19 cellular contexts compared by ENCODE assay signal in the genomic region with DNA sequence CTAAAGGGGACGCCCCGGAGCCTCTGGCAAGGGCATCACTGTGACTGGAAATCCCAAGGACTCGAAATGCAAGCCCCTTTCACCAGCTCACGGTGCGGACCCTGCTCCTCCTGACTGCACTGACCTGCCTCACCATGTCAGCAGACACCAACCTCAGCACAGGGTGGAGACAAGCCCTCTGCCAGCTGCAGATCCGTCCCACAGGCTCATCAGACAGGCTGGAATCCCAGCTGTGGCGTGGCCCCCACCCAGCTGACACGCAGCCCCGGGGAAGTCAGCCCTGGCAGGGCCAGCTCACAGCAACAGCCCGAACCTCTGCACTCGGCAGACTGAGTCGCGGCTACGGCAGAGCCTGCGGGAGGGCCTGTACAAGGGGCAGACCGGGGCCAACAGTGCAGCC. TPM values are rescaled to one million over a fixed set of nuclear protein-coding genes. Genes with fewer than 3 reads are reported as not detected.
DNase-seq lines count a peak whose midpoint lies in the region; ATAC-seq and TF ChIP-seq lines count a peak whose summit lies in the region.
"Had no signal": no experiment of that assay in that cellular context is flagged by ENCODE, and none has a peak within 500 bp of the region (broad histone marks: within the 10 kb centered on the region; RNA-seq: fewer than 3 reads in every experiment).

No MANE protein-coding gene starts in this region.

- H3K27me3 Mint-ChIP-seq in CD8-positive, alpha-beta memory T cell = no peaks in the 10 kb centered on the region
- no peaks in the 10 kb centered on the region for H3K27me3 Mint-ChIP-seq in central memory CD8-positive, alpha-beta T cell
- peaks cover 2% of the 10 kb centered on the region for H3K27me3 Mint-ChIP-seq in glutamatergic neuron (ENCODE audit: unreplicated experiment)

- no peak for DNase-seq in CD8-positive, alpha-beta memory T cell
- DNase-seq in central memory CD8-positive, alpha-beta T cell (ENCODE audit: low spot score in 2 of 2) = no peak
- no peak for DNase-seq in neuronal stem cell (ENCODE audit: low spot score)
- DNase-seq in glutamatergic neuron = no peak
- no peak for DNase-seq in H7
- DNase-seq: activated CD4-positive, alpha-beta T cell treated with anti-CD3 and anti-CD28 coated beads for 48 hours; effector CD8-positive, alpha-beta T cell; immature natural killer cell; mammary epithelial cell; NCI-H2029; NCI-H82; occipital lobe; RPMI8226; stimulated activated CD4-positive, alpha-beta T cell treated with anti-CD3 and anti-CD28 coated beads, Interleukin-15, amount 100 ng/mL, for 24 hours; thyroid gland had no signal

- H3K4me1 ChIP-seq in BLaER1 = peaks cover 37% of the 10 kb centered on the region
- H3K4me1 ChIP-seq in CD8-positive, alpha-beta memory T cell (ENCODE audit: insufficient read depth, low read length) = peaks cover 29% of the 10 kb centered on the region
- H3K4me1 ChIP-seq in neuronal stem cell (ENCODE audit: control insufficient read depth in 2 of 2, insufficient read depth in 1 of 2, low read depth in 1 of 2, low read length in 2 of 2) = no peaks in the 10 kb centered on the region

- no peak overlapping the region for H4K91ac ChIP-seq in neuronal stem cell (ENCODE audit: low read depth, low read length, poor library complexity)

- H2BK15ac ChIP-seq in neuronal stem cell (ENCODE audit: low read length) = no peak overlapping the region

- H3K18ac ChIP-seq in neuronal stem cell (ENCODE audit: low read length) = no peak overlapping the region

- ATAC-seq in central memory CD8-positive, alpha-beta T cell (replicated peaks; ENCODE audit: extremely low read depth, poor library complexity, severe bottlenecking) = no peak
- ATAC-seq in GM18517 (IDR thresholded peaks at IDR 0.05; ENCODE audit: unreplicated experiment) = no peak
- ATAC-seq: gastroesophageal sphincter had no signal

- H3K79me1 ChIP-seq in neuronal stem cell (ENCODE audit: low read depth, low read length) = peaks cover 35% of the 10 kb centered on the region

- H3K4me3 Mint-ChIP-seq in CD8-positive, alpha-beta memory T cell = peak overlapping the region in 5 of 7 donors; percentile 44 to 69 (median 52)
- H3K4me3 Mint-ChIP-seq in central memory CD8-positive, alpha-beta T cell = peak overlapping the region; percentile 53
- no peak overlapping the region for H3K4me3 Mint-ChIP-seq in glutamatergic neuron (ENCODE audit: unreplicated experiment)

- no peak overlapping the region for H4K8ac ChIP-seq in neuronal stem cell (ENCODE audit: low read depth, low read length)

- peak overlapping the region; percentile 87 for H3K23ac ChIP-seq in neuronal stem cell (ENCODE audit: low read depth, low read length, poor library complexity)

- H3K4me1 Mint-ChIP-seq in CD8-positive, alpha-beta memory T cell = peaks cover 44 to 77% (median 56%) of the 10 kb centered on the region in 3 donors
- peaks cover 66% of the 10 kb centered on the region for H3K4me1 Mint-ChIP-seq in central memory CD8-positive, alpha-beta T cell
- peaks cover 21% of the 10 kb centered on the region for H3K4me1 Mint-ChIP-seq in glutamatergic neuron (ENCODE audit: low read depth, unreplicated experiment)

- H3K4ac ChIP-seq in neuronal stem cell (ENCODE audit: low read length) = no peak overlapping the region

- H2BK12ac ChIP-seq in neuronal stem cell (ENCODE audit: low read length) = no peak overlapping the region

- no peak overlapping the region for H3K9ac ChIP-seq in BLaER1
- no peak overlapping the region for H3K9ac ChIP-seq in neuronal stem cell (ENCODE audit: low read depth, low read length, poor library complexity)

- no peak overlapping the region for H2BK5ac ChIP-seq in neuronal stem cell (ENCODE audit: low read length)

- peaks cover 0 to 2% (median 0%) of the 10 kb centered on the region in 5 donors for H3K9me3 Mint-ChIP-seq in CD8-positive, alpha-beta memory T cell
- H3K9me3 Mint-ChIP-seq in central memory CD8-positive, alpha-beta T cell = no peaks in the 10 kb centered on the region
- peaks cover 6% of the 10 kb centered on the region for H3K9me3 Mint-ChIP-seq in glutamatergic neuron (ENCODE audit: unreplicated experiment)
- H3K9me3 Mint-ChIP-seq: immature natural killer cell had no signal

- H3K36me3 ChIP-seq in BLaER1 (peaks cover 100% of the 10 kb centered on the region), neuronal stem cell (replicated peaks in 1 of 2; ENCODE audit: control insufficient read depth in 2 of 2, insufficient read depth in 2 of 2, low read length in 2 of 2) (peaks cover 69 to 99% of the 10 kb centered on the region in 2 donors), H7 (replicated peaks; ENCODE audit: control insufficient read depth, insufficient read depth, low read length) (peaks cover 22% of the 10 kb centered on the region)
- peaks cover 42% of the 10 kb centered on the region for H3K36me3 ChIP-seq in CD8-positive, alpha-beta memory T cell (ENCODE audit: insufficient read depth, low read length)
- H3K36me3 ChIP-seq: breast epithelium had no signal

- CTCF ChIA-PET in CD8-positive, alpha-beta memory T cell (lab: Charles Lee) = no interaction called here

- peaks cover 100% of the 10 kb centered on the region for H4K20me1 ChIP-seq in BLaER1

- no peak overlapping the region for H2AFZ ChIP-seq in neuronal stem cell (ENCODE audit: low read length)

- peaks cover 0 to 89% (median 13%) of the 10 kb centered on the region in 3 donors for H3K36me3 Mint-ChIP-seq in CD8-positive, alpha-beta memory T cell
- peaks cover 67% of the 10 kb centered on the region for H3K36me3 Mint-ChIP-seq in central memory CD8-positive, alpha-beta T cell (ENCODE audit: insufficient read depth)
- peaks cover 6% of the 10 kb centered on the region for H3K36me3 Mint-ChIP-seq in glutamatergic neuron (ENCODE audit: unreplicated experiment)

- H3K27me3 ChIP-seq in BLaER1 (no peaks in the 10 kb centered on the region), neuronal stem cell (ENCODE audit: control insufficient read depth in 3 of 3, insufficient read depth in 3 of 3, low read depth in 1 of 3, low read length in 3 of 3) (no peaks in the 10 kb centered on the region), H7 (ENCODE audit: control insufficient read depth, insufficient read depth, low read length) (no peaks in the 10 kb centered on the region)
- H3K27me3 ChIP-seq in CD8-positive, alpha-beta memory T cell (ENCODE audit: insufficient read depth, low read length, poor library complexity, severe bottlenecking) = no peaks in the 10 kb centered on the region
- H3K27me3 ChIP-seq: breast epithelium, gastroesophageal sphincter, thyroid gland had no signal

- H3K27ac ChIP-seq in BLaER1 = no peak overlapping the region
- no peak overlapping the region for H3K27ac ChIP-seq in CD8-positive, alpha-beta memory T cell (ENCODE audit: low read depth, low read length)
- H3K27ac ChIP-seq in neuronal stem cell (replicated peaks; ENCODE audit: low read length) = no peak overlapping the region
- H3K27ac ChIP-seq: thyroid gland had no signal

- H3K4me2 ChIP-seq in BLaER1 = peak overlapping the region; percentile 76; the same call in 1 of the 2 replicates
- H3K4me2 ChIP-seq in neuronal stem cell (ENCODE audit: insufficient read depth, low read length, poor library complexity, severe bottlenecking) = no peak overlapping the region

- H3K9me3 ChIP-seq in BLaER1 (no peaks in the 10 kb centered on the region), neuronal stem cell (replicated peaks in 1 of 2; ENCODE audit: control insufficient read depth in 2 of 2, insufficient read depth in 1 of 2, low read depth in 1 of 2, low read length in 2 of 2) (no peaks in the 10 kb centered on the region)
- no peaks in the 10 kb centered on the region for H3K9me3 ChIP-seq in CD8-positive, alpha-beta memory T cell (ENCODE audit: low read length)
- H3K9me3 ChIP-seq: breast epithelium, gastroesophageal sphincter, thyroid gland had no signal

- no peak for TF ChIP-seq CTCF in glutamatergic neuron (IDR thresholded peaks at IDR 0.05; ENCODE audit: partially characterized antibody, unreplicated experiment)

- WGBS in neuronal stem cell (ENCODE audit: extremely low coverage in 2 of 2, insufficient read length in 2 of 2, insufficient replicate concordance in 1 of 2), 2 donors = no CpG with 5 or more reads among the region's 16 CpGs

- POLR2A ChIA-PET in CD8-positive, alpha-beta memory T cell (lab: Charles Lee) = interaction anchor here (0.5 kb wide), 1 partner anchor 149 kb away, joined by 3 read pairs; no protein-coding TSS in a partner anchor

- peak overlapping the region in 4 of 8 donors; percentile 39 to 92 (median 64) for H3K27ac Mint-ChIP-seq in CD8-positive, alpha-beta memory T cell
- peak overlapping the region; percentile 69 for H3K27ac Mint-ChIP-seq in central memory CD8-positive, alpha-beta T cell (ENCODE audit: low read depth)
- H3K27ac Mint-ChIP-seq in glutamatergic neuron (ENCODE audit: unreplicated experiment) = no peak overlapping the region

- H2AK5ac ChIP-seq in neuronal stem cell (ENCODE audit: low read depth, low read length) = no peak overlapping the region

- H3K4me3 ChIP-seq in BLaER1 (no peak overlapping the region), neuronal stem cell (ENCODE audit: low read length in 2 of 2) (no peak overlapping the region), H7 (ENCODE audit: insufficient read depth, low read depth, low read length) (no peak overlapping the region)
- no peak overlapping the region for H3K4me3 ChIP-seq in CD8-positive, alpha-beta memory T cell (ENCODE audit: low read length)
- H3K4me3 ChIP-seq: breast epithelium, gastroesophageal sphincter, thyroid gland had no signal

- H2BK120ac ChIP-seq in neuronal stem cell (ENCODE audit: low read depth, low read length) = no peak overlapping the region

- H3K14ac ChIP-seq in neuronal stem cell (ENCODE audit: low read length) = no peak overlapping the region

RNA-seq across cellular contexts. Expression of a gene that starts 36.8 kb away (rescaled TPM):
- 10 to 100 TPM; 32.9 to 35.1 TPM for total RNA-seq in CD8-positive, alpha-beta memory T cell
- polyA plus RNA-seq in CD8-positive, alpha-beta memory T cell = 4.9 TPM
- 21.8 TPM for polyA plus RNA-seq in neuronal stem cell (2013, experiment 1 of 2)
- polyA plus RNA-seq in neuronal stem cell (2013, experiment 2 of 2) = 22.7 TPM
- 73.7 TPM for total RNA-seq in glutamatergic neuron (ENCODE audit: unreplicated experiment)
- 24.9 and 29.5 TPM in 2 replicates for total RNA-seq in H7 (2014; rRNA removed; shearing (Covaris generic))
